14 cellular contexts compared by ENCODE assay signal in genomic region chr18:58054041-58054733, GRCh38. TPM values are rescaled to one million over a fixed set of nuclear protein-coding genes. Genes with fewer than 3 reads are reported as not detected.
A peak's percentile ranks its signal among the peaks of the same experiment; 100 is the strongest.
DNase-seq lines count a peak whose midpoint lies in the region; ATAC-seq and TF ChIP-seq lines count a peak whose summit lies in the region.
"Had no signal": no experiment of that assay in that cellular context is flagged by ENCODE, and none has a peak within 500 bp of the region (broad histone marks: within the 10 kb centered on the region; RNA-seq: fewer than 3 reads in every experiment).

No MANE protein-coding gene starts in this region.

- TF ChIP-seq CTCF in mammary epithelial cell (conservative IDR thresholded peaks at IDR 0.05 in 1 of 2, IDR thresholded peaks at IDR 0.05 in 1 of 2; ENCODE audit: extremely low read depth in 1 of 2, insufficient read depth in 1 of 2, low read depth in 1 of 2, low read length in 2 of 2) (no peak), testis (IDR thresholded peaks at IDR 0.05) (no peak)

- intact Hi-C loops in mammary epithelial cell (cut with micrococcal nuclease) = no loop called here
- intact Hi-C loops in head of caudate nucleus (cut with DNase I) = no loop called here
- intact Hi-C loops in testis (cut with DNase I; ENCODE audit: low total_unique reads) = no loop called here

- ATAC-seq in left lobe of liver (peak; percentile 27), GM21737 (IDR thresholded peaks at IDR 0.05; ENCODE audit: unreplicated experiment) (no peak)

- in situ Hi-C loops in mammary epithelial cell (cut with MboI; ENCODE audit: low sequenced_read_pairs in 2 of 2) = no loop called here

- WGBS in mammary epithelial cell (ENCODE audit: low coverage, missing lambda C conversion rate) = 67% methylated on average over 7 of the region's 8 CpGs
- 74 to 78% methylated on average over 8 of the region's 8 CpGs for WGBS in testis, 2 donors

- TSS peak; percentile 27 for BruUV-seq in mammary epithelial cell (replicated peaks; lab: Mats Ljungman, UMichigan)

- peak overlapping the region; percentile 36 for H3K27ac ChIP-seq in mammary epithelial cell (ENCODE audit: insufficient read depth, low read depth, low read length)
- H3K27ac ChIP-seq in testis = no peak overlapping the region
- H3K27ac ChIP-seq: adrenal gland had no signal

- H4K20me1 ChIP-seq in mammary epithelial cell (ENCODE audit: insufficient read depth, low read length) = no peaks in the 10 kb centered on the region

- no peaks in the 10 kb centered on the region for H3K27me3 ChIP-seq in mammary epithelial cell (ENCODE audit: insufficient read depth, low read length)
- H3K27me3 ChIP-seq in testis = no peaks in the 10 kb centered on the region
- H3K27me3 ChIP-seq: adrenal gland had no signal

- dilution Hi-C loops in mammary epithelial cell (cut with HindIII; ENCODE audit: low sequenced_read_pairs) = loop anchor here (5.0 kb wide), 1 partner anchor 63 kb away; no protein-coding TSS in a partner anchor

- CTCF ChIA-PET in mammary epithelial cell (lab: Charles Lee; ENCODE audit: low non-redundant PET) = no interaction called here

- no peak overlapping the region for H3K9ac ChIP-seq in mammary epithelial cell (ENCODE audit: insufficient read depth, low read length)

- H3K9me3 ChIP-seq in mammary epithelial cell (replicated peaks; ENCODE audit: insufficient read depth, low read length) (no peaks in the 10 kb centered on the region), testis (no peaks in the 10 kb centered on the region)
- H3K9me3 ChIP-seq: adrenal gland had no signal

- peak; percentile 38 for DNase-seq in AG08396 (ENCODE audit: low spot score)
- DNase-seq in LoVo (ENCODE audit: low spot score) = peak; percentile 12
- DNase-seq in mammary epithelial cell = peak; percentile 63
- no peak for DNase-seq in left lobe of liver (ENCODE audit: low spot score)
- no peak for DNase-seq in head of caudate nucleus
- DNase-seq in cerebellar cortex (ENCODE audit: low spot score) = no peak
- no peak for DNase-seq in testis
- DNase-seq: activated CD8-positive, alpha-beta memory T cell treated with anti-CD3 and anti-CD28 coated beads, Interleukin-2, amount 50 U/mL, for 4 hours; AML-193; GDM1; NCI-H2171; OCI-M1 had no signal

- H3K36me3 ChIP-seq in mammary epithelial cell (ENCODE audit: insufficient read depth, low read length) = no peaks in the 10 kb centered on the region
- no peaks in the 10 kb centered on the region for H3K36me3 ChIP-seq in testis (ENCODE audit: low read depth, missing control alignments)
- H3K36me3 ChIP-seq: adrenal gland had no signal

- H3K4me1 ChIP-seq in mammary epithelial cell (ENCODE audit: insufficient read depth, low read length) (peaks cover 28% of the 10 kb centered on the region), testis (no peaks in the 10 kb centered on the region)

- H2AFZ ChIP-seq in mammary epithelial cell (ENCODE audit: low read depth, low read length) = peak overlapping the region; percentile 57

- peaks cover 78% of the 10 kb centered on the region for H3K79me2 ChIP-seq in mammary epithelial cell (ENCODE audit: insufficient read depth, low read length)

- TF ChIP-seq POLR2A in testis (IDR thresholded peaks at IDR 0.05) = no peak

- peak overlapping the region; percentile 64 for H3K4me2 ChIP-seq in mammary epithelial cell (ENCODE audit: insufficient read depth, low read depth, low read length)

- H3K4me3 ChIP-seq in mammary epithelial cell (replicated peaks in 1 of 3; ENCODE audit: insufficient read depth in 1 of 3, low read depth in 2 of 3, low read length in 3 of 3) (no peak overlapping the region), testis (no peak overlapping the region)
- H3K4me3 ChIP-seq: adrenal gland had no signal

RNA-seq across cellular contexts. Expression of gene NEDD4L, which starts 10.2 kb away (rescaled TPM):
- total RNA-seq in mammary epithelial cell = 100 to 1,000 TPM; 145 to 148 TPM
- 48.4 TPM for polyA plus RNA-seq in mammary epithelial cell
- 144 TPM for polyA minus RNA-seq in mammary epithelial cell
- 22.3 TPM for total RNA-seq in left lobe of liver
- 10 to 100 TPM; 42.7 to 43.1 TPM for total RNA-seq in testis
- 14.3 TPM for polyA plus RNA-seq in testis (ENCODE audit: insufficient read depth, low read depth, low replicate concordance)

Comparison
In these comparisons a context has a peak if more than half of its experiments do, and no peak if none do; other contexts are left out.
1. DNase-seq: peak in AG08396 (single experiment), LoVo (single experiment) and mammary epithelial cell (single experiment); none in left lobe of liver (single experiment), head of caudate nucleus (0 of 42), cerebellar cortex (single experiment) and testis (single experiment).